26 cellular contexts compared by ENCODE assay signal in the genomic region with DNA sequence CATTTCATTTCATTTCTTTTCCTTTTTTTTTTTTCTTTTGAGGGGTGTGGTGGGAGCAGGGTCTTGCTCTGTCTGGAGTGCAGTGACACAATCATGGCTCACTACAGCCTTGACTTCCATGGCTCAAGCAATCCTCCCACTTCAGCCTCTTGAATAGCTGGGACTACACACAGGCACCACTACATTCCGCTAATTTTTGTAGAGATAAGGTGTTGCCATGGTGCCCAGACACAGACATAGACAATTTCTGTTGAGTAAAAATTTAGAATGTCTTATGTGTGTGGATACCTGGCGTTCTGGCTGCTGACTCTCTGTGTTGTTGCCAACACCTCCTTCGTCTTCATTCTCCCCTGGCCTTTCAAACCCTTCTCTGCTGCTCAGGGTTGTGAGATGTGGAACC.
DNase-seq lines count a peak whose midpoint lies in the region; ATAC-seq and TF ChIP-seq lines count a peak whose summit lies in the region.
"Had no signal": no experiment of that assay in that cellular context is flagged by ENCODE, and none has a peak within 500 bp of the region (broad histone marks: within the 10 kb centered on the region; RNA-seq: fewer than 3 reads in every experiment).

No MANE protein-coding gene starts in this region.

- ATAC-seq in central memory CD8-positive, alpha-beta T cell (replicated peaks; ENCODE audit: extremely low read depth, poor library complexity, severe bottlenecking): no peak
- ATAC-seq in HG02588 (IDR thresholded peaks at IDR 0.05; ENCODE audit: unreplicated experiment): no peak
- ATAC-seq: GM12878, PC-3, Right ventricle myocardium inferior had no signal

- no peak overlapping the region for H3K27ac Mint-ChIP-seq in central memory CD8-positive, alpha-beta T cell (ENCODE audit: low read depth)
- H3K27ac Mint-ChIP-seq: HFFc6 had no signal

- no peak overlapping the region for H3K9ac ChIP-seq in BLaER1
- no peak overlapping the region for H3K9ac ChIP-seq in BLaER1 treated with 17β-estradiol and CSF1 and Interleukin-3, amounts not matched to agents 10 nM and 100 nM
- no peak overlapping the region for H3K9ac ChIP-seq in parathyroid adenoma

- no peak for DNase-seq in central memory CD8-positive, alpha-beta T cell (ENCODE audit: low spot score in 2 of 2)
- no peak for DNase-seq in AML-193 (lab: John Stamatoyannopoulos, UW)
- no peak for DNase-seq in ACHN
- DNase-seq: BE2C; Caco-2; CD4-positive, alpha-beta memory T cell; GOT3; HFFc6; KBM-7; MV-4-11; NCI-H1105; NCI-H146; NCI-H1930; NCI-H2107; NCI-H526; NCI-H82; NK-92 treated with Interleukin-12 subunit alpha and Interleukin-12 subunit beta, amount 100 ng/mL, for 24 hours; PC-3; SJCRH30 had no signal

- H3K4me3 Mint-ChIP-seq in central memory CD8-positive, alpha-beta T cell: peak overlapping the region; percentile 45
- H3K4me3 Mint-ChIP-seq: HFFc6 had no signal

- in situ Hi-C loops in ACHN (cut with HindIII; ENCODE audit: low pct_ligation_motif_present, low pct_unique_long_range_greater_than_20kb, low sequenced_read_pairs): no loop called here

- no peaks in the 10 kb centered on the region for H3K79me2 ChIP-seq in parathyroid adenoma

- H3K4me3 ChIP-seq in BLaER1 (no peak overlapping the region), parathyroid adenoma (ENCODE audit: low read depth, low read length) (no peak overlapping the region)
- no peak overlapping the region for H3K4me3 ChIP-seq in BLaER1 treated with 17β-estradiol and CSF1 and Interleukin-3, amounts not matched to agents 10 nM and 100 nM
- H3K4me3 ChIP-seq: GM12878, HAP-1, SJCRH30 had no signal

- peaks cover 43% of the 10 kb centered on the region for H3K27me3 Mint-ChIP-seq in central memory CD8-positive, alpha-beta T cell

- no peaks in the 10 kb centered on the region for H3K9me3 Mint-ChIP-seq in central memory CD8-positive, alpha-beta T cell
- H3K9me3 Mint-ChIP-seq: CD4-positive, alpha-beta memory T cell; HFFc6 had no signal

- no peak for TF ChIP-seq CTCF in parathyroid adenoma (IDR thresholded peaks at IDR 0.05)

- H3K4me1 ChIP-seq in BLaER1 (peaks cover 43% of the 10 kb centered on the region), parathyroid adenoma (peaks cover 6% of the 10 kb centered on the region)
- peaks cover 12 to 40% (median 28%) of the 10 kb centered on the region in 10 experiments for H3K4me1 ChIP-seq in BLaER1 treated with 17β-estradiol and CSF1 and Interleukin-3, amounts not matched to agents 10 nM and 100 nM
- H3K4me1 ChIP-seq: BE2C, Caco-2, HAP-1, SJCRH30 had no signal

- peaks cover 16% of the 10 kb centered on the region for H3K4me1 Mint-ChIP-seq in central memory CD8-positive, alpha-beta T cell

- H3K27me3 ChIP-seq in BLaER1: no peaks in the 10 kb centered on the region
- peaks cover 0 to 6% (median 0%) of the 10 kb centered on the region in 11 experiments; a peak in 1 of 22 replicates for H3K27me3 ChIP-seq in BLaER1 treated with 17β-estradiol and CSF1 and Interleukin-3, amounts not matched to agents 10 nM and 100 nM
- H3K27me3 ChIP-seq in parathyroid adenoma (ENCODE audit: control insufficient read depth, insufficient read depth, low read length): no peaks in the 10 kb centered on the region
- H3K27me3 ChIP-seq: BE2C had no signal

- no peaks in the 10 kb centered on the region for H4K20me1 ChIP-seq in BLaER1
- no peaks in the 10 kb centered on the region; a peak in 1 of 22 replicates for H4K20me1 ChIP-seq in BLaER1 treated with 17β-estradiol and CSF1 and Interleukin-3, amounts not matched to agents 10 nM and 100 nM

- H3K27ac ChIP-seq in BLaER1 (no peak overlapping the region), parathyroid adenoma (no peak overlapping the region)
- peak overlapping the region in 2 of 11 experiments; percentile 24 to 62; a peak in 1 of 22 replicates for H3K27ac ChIP-seq in BLaER1 treated with 17β-estradiol and CSF1 and Interleukin-3, amounts not matched to agents 10 nM and 100 nM
- H3K27ac ChIP-seq: SJCRH30 had no signal

- no peaks in the 10 kb centered on the region for H3K9me3 ChIP-seq in BLaER1
- H3K9me3 ChIP-seq in BLaER1 treated with 17β-estradiol and CSF1 and Interleukin-3, amounts not matched to agents 10 nM and 100 nM (replicated peaks in 1 of 11): no peaks in the 10 kb centered on the region
- no peaks in the 10 kb centered on the region for H3K9me3 ChIP-seq in parathyroid adenoma (ENCODE audit: control insufficient read depth, low read length)
- H3K9me3 ChIP-seq: BE2C, Caco-2, HAP-1, SJCRH30 had no signal

- H3K36me3 ChIP-seq in BLaER1 (no peaks in the 10 kb centered on the region), parathyroid adenoma (ENCODE audit: control insufficient read depth, insufficient read depth, low read length) (no peaks in the 10 kb centered on the region)
- no peaks in the 10 kb centered on the region for H3K36me3 ChIP-seq in BLaER1 treated with 17β-estradiol and CSF1 and Interleukin-3, amounts not matched to agents 10 nM and 100 nM
- H3K36me3 ChIP-seq: BE2C, HAP-1, SJCRH30 had no signal

- H3K4me2 ChIP-seq in BLaER1 (peak overlapping the region; percentile 71), parathyroid adenoma (ENCODE audit: low read length) (no peak overlapping the region)
- peak overlapping the region in 8 of 11 experiments; percentile 70 to 95 (median 84); a peak in 12 of 22 replicates for H3K4me2 ChIP-seq in BLaER1 treated with 17β-estradiol and CSF1 and Interleukin-3, amounts not matched to agents 10 nM and 100 nM

- peak overlapping the region; percentile 3 for H2AFZ ChIP-seq in parathyroid adenoma

- peaks cover 6% of the 10 kb centered on the region for H3K36me3 Mint-ChIP-seq in central memory CD8-positive, alpha-beta T cell (ENCODE audit: insufficient read depth)
- H3K36me3 Mint-ChIP-seq: CD4-positive, alpha-beta memory T cell had no signal
